8 cellular contexts compared by ENCODE assay signal in the genomic region with DNA sequence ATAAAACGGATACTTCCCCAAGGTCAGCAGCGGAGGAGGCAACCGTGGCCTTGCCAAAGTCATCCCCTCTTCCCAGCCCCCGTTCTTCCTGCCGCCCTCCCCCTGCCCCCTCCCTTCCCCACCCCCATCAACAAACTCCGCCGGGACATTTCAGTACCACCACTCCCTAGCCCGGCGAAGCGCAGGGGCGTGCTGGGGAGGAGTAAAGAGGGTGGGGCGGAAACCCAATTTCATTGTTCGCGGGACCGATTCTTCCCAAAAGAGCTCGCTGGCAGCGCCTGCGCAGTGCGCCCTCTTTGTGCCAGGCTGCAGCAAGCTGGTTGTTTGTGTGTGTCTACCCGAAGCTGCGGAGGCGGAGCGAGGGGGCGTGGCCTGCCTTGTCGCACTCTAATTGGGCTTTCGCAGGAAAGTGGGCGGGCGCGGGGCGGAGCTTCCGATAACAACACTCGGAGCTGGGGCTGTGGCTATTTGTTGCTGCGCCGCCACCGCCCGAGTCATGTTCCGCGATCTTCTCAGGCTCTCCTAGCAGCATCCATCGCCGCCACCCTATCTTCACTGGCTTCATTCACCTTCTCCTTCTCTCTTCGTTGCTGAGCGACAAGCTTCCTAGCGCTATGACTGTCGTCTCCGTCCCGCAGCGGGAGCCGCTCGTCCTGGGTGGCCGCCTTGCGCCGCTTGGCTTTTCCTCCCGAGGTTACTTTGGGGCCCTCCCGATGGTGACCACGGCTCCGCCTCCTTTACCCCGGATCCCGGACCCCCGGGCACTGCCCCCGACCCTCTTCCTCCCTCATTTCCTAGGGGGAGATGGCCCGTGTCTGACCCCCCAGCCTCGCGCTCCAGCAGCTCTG.
A peak's percentile ranks its signal among the peaks of the same experiment; 100 is the strongest.
DNase-seq lines count a peak whose midpoint lies in the region; ATAC-seq and TF ChIP-seq lines count a peak whose summit lies in the region.

PNRC1 (plus strand) TSS at position 471 of the 848 bp plus-strand sequence; CDS start at position 615, 144 bp downstream.

- no peaks in the 10 kb centered on the region for H3K9me3 Mint-ChIP-seq in central memory CD8-positive, alpha-beta T cell

- H3K36me3 Mint-ChIP-seq in central memory CD8-positive, alpha-beta T cell (ENCODE audit: insufficient read depth), result peaks cover 65% of the 10 kb centered on the region

- DNase-seq in AG09309 (ENCODE audit: low read depth) (peak; percentile 97), NCI-H446 (lab: John Stamatoyannopoulos, UW) (peak; percentile 97 to 98), iris pigment epithelial cell (ENCODE audit: low read depth) (peak; percentile 99)
- DNase-seq in activated CD4-positive, CD25-positive, alpha-beta regulatory T cell treated with anti-CD3 and anti-CD28 coated beads, Interleukin-2, amount 50 U/mL, for 16 hours (ENCODE audit: low read depth, low spot score), result peak; percentile 100
- DNase-seq in central memory CD8-positive, alpha-beta T cell (ENCODE audit: low spot score in 2 of 2), result peak; percentile 99 to 100
- DNase-seq in stimulated activated CD4-positive, alpha-beta T cell treated with anti-CD3 and anti-CD28 coated beads, Interleukin-12 subunit alpha, Interleukin-12 subunit beta, amount 100 ng/mL, for 4 hours, result peak; percentile 100

- peak within 1 kb of the TSS; percentile 73 for H3K4me3 ChIP-seq in AG09309 (ENCODE audit: control insufficient read depth, low read depth, low read length)

- H3K4me3 Mint-ChIP-seq in central memory CD8-positive, alpha-beta T cell, result peak within 1 kb of the TSS; percentile 94

- H3K4me1 Mint-ChIP-seq in central memory CD8-positive, alpha-beta T cell, result peaks cover 45% of the 10 kb centered on the region

- H3K27ac Mint-ChIP-seq in central memory CD8-positive, alpha-beta T cell (ENCODE audit: low read depth), result peak within 1 kb of the TSS; percentile 97

- no peak for TF ChIP-seq CTCF in AG09309 (IDR thresholded peaks at IDR 0.05; ENCODE audit: control insufficient read depth, insufficient read depth, low read depth, low read length, missing control alignments)

- no peaks in the 10 kb centered on the region for H3K27me3 Mint-ChIP-seq in central memory CD8-positive, alpha-beta T cell

- ATAC-seq in GM19025 (IDR thresholded peaks at IDR 0.05; ENCODE audit: low read depth, unreplicated experiment) (peak; percentile 63), HG03342 (IDR thresholded peaks at IDR 0.05; ENCODE audit: unreplicated experiment) (peak; percentile 71)
- ATAC-seq in central memory CD8-positive, alpha-beta T cell (replicated peaks; ENCODE audit: extremely low read depth, poor library complexity, severe bottlenecking), result peak; percentile 63

Comparison
In these comparisons a context has a peak if more than half of its experiments do, and no peak if none do; other contexts are left out.
1. Peak in every context shown above with its lines: DNase-seq, ATAC-seq and H3K4me3 ChIP-seq.